ENCODE assay signal across 28 cellular contexts in the genomic region with DNA sequence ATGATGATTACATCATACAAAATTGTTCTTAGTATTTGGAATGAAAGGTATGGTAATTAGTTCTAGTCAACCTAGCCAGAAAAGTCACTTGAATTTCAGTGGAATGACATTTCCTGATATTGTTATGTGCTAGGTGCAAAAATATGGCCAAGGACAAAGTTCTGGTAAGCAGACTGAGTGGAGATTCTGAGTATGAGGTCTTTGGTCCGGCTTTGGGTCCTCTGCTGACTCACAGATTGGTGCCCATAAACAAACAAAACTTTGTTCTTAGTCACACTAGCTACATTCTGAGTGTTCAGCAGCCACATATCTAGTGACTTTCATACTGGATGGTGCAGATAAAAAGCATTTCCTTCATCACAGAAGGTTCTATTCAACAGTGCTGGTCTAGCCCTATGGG.
"Had no signal": no experiment of that assay in that cellular context is flagged by ENCODE, and none has a peak within 500 bp of the region (broad histone marks: within the 10 kb centered on the region; RNA-seq: fewer than 3 reads in every experiment).

No MANE protein-coding gene starts in this region.

- DNase-seq: activated B cell treated with CpG ODN at 0.5 μM for 24 hours; activated CD4-positive, alpha-beta T cell treated with anti-CD3 and anti-CD28 coated beads for 48 hours; activated CD4-positive, alpha-beta T cell treated with anti-CD3 and anti-CD28 coated beads, Interleukin-2, amount 50 U/mL, for 1 hour; activated CD4-positive, alpha-beta T cell treated with anti-CD3 and anti-CD28 coated beads, Interleukin-2, amount 50 U/mL, for 48 hours; activated CD8-positive, alpha-beta memory T cell treated with anti-CD3 and anti-CD28 coated beads for 24 hours; activated CD8-positive, alpha-beta T cell treated with anti-CD3 and anti-CD28 coated beads for 36 hours; activated gamma-delta T cell; activated naive CD4-positive, alpha-beta T cell; activated naive CD4-positive, alpha-beta T cell treated with anti-CD3 and anti-CD28 coated beads, Interleukin-2, amount 10 ng/mL, durations not matched to agents 7 days and 5 days; activated naive CD8-positive, alpha-beta T cell treated with anti-CD3 and anti-CD28 coated beads, Interleukin-2, amount 10 ng/mL, durations not matched to agents 7 days and 5 days; activated T-cell treated with anti-CD3 and anti-CD28 coated beads, Interleukin-2, amount 50 U/mL, for 48 hours; brain microvascular endothelial cell; caudate nucleus; cortex of kidney; dermis blood vessel endothelial cell; effector memory CD4-positive, alpha-beta T cell; endodermal cell; foreskin fibroblast; head of caudate nucleus; T-helper 2 cell; WERI-Rb-1 had no signal

- H3K36me3 Mint-ChIP-seq: activated naive CD4-positive, alpha-beta T cell treated with anti-CD3 and anti-CD28 coated beads, Interleukin-2, amount 10 ng/mL, durations not matched to agents 7 days and 5 days; activated naive CD8-positive, alpha-beta T cell treated with anti-CD3 and anti-CD28 coated beads, Interleukin-2, amount 10 ng/mL, durations not matched to agents 7 days and 5 days had no signal

- H3K27ac ChIP-seq: ascending aorta, brain microvascular endothelial cell, WERI-Rb-1 had no signal

- H3K4me1 ChIP-seq: ascending aorta had no signal

- FAIRE-seq: colon, frontal cortex, TTC549 had no signal

- H3K4me3 Mint-ChIP-seq: activated B cell treated with CpG ODN at 0.5 μM for 24 hours; activated CD8-positive, alpha-beta T cell treated with anti-CD3 and anti-CD28 coated beads for 36 hours; activated naive CD4-positive, alpha-beta T cell treated with anti-CD3 and anti-CD28 coated beads, Interleukin-2, amount 10 ng/mL, durations not matched to agents 7 days and 5 days; activated naive CD8-positive, alpha-beta T cell treated with anti-CD3 and anti-CD28 coated beads, Interleukin-2, amount 10 ng/mL, durations not matched to agents 7 days and 5 days; endodermal cell had no signal

- H3K27ac Mint-ChIP-seq: activated B cell treated with CpG ODN at 0.5 μM for 24 hours; activated CD8-positive, alpha-beta T cell treated with anti-CD3 and anti-CD28 coated beads for 36 hours; activated naive CD4-positive, alpha-beta T cell treated with anti-CD3 and anti-CD28 coated beads, Interleukin-2, amount 10 ng/mL, durations not matched to agents 7 days and 5 days; activated naive CD4-positive, alpha-beta T cell treated with anti-CD3 and anti-CD28 coated beads, Interleukin-2, amount 50 U/mL, for 72 hours; activated naive CD8-positive, alpha-beta T cell treated with anti-CD3 and anti-CD28 coated beads, Interleukin-2, amount 10 ng/mL, durations not matched to agents 7 days and 5 days; endodermal cell had no signal

- H3K4me1 Mint-ChIP-seq: activated B cell treated with CpG ODN at 0.5 μM for 24 hours; activated naive CD4-positive, alpha-beta T cell treated with anti-CD3 and anti-CD28 coated beads, Interleukin-2, amount 10 ng/mL, durations not matched to agents 7 days and 5 days; activated naive CD8-positive, alpha-beta T cell treated with anti-CD3 and anti-CD28 coated beads, Interleukin-2, amount 10 ng/mL, durations not matched to agents 7 days and 5 days; endodermal cell had no signal

- H3K4me3 ChIP-seq: ascending aorta had no signal

- H3K36me3 ChIP-seq: ascending aorta, brain microvascular endothelial cell, WERI-Rb-1 had no signal

- H3K27me3 Mint-ChIP-seq: activated B cell treated with CpG ODN at 0.5 μM for 24 hours; activated naive CD4-positive, alpha-beta T cell treated with anti-CD3 and anti-CD28 coated beads, Interleukin-2, amount 10 ng/mL, durations not matched to agents 7 days and 5 days; activated naive CD8-positive, alpha-beta T cell treated with anti-CD3 and anti-CD28 coated beads, Interleukin-2, amount 10 ng/mL, durations not matched to agents 7 days and 5 days had no signal

- ATAC-seq: activated CD4-positive, CD25-positive, alpha-beta regulatory T cell treated with anti-CD3 and anti-CD28 coated beads, Interleukin-2, amount 50 U/mL, for 24 hours; activated CD8-positive, alpha-beta T cell treated with anti-CD3 and anti-CD28 coated beads for 36 hours; activated naive CD4-positive, alpha-beta T cell treated with anti-CD3 and anti-CD28 coated beads, Interleukin-2, amount 50 U/mL, for 72 hours; esophagus mucosa had no signal

- H3K27me3 ChIP-seq: ascending aorta, brain microvascular endothelial cell had no signal
